Comparison of ENCODE assay signal across 19 cellular contexts in the genomic region with DNA sequence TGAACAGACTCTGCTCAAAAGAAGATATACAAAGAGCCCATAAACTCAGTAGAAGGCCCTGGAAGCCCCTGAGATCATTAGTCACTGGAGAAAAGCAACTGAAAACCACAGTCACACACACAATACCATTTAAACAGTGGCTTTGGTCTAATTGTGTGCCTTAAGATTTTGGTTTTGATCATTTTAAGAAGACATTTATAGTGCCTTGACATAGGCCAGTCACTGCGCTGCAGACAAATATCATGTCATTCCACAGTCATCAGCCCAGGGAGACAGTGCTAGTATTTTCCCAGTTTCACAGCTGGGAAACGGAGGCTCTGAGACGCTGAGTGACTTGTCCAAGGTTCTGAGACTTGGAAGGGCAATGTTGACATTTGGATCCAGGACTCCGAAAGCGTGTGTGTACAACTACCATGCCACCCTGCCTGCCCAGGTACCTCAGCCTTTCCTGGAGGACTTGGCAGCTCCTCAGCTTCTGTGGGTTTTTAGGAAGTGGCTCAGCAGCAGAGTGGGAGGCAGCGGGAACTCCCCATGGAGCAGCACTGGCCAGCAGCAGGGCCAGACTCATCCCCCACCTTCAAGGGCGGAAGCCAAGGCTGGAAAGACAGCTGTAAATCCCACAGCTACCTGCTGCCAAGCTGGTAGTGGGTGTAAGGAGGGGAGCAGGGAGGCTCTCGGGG.
A peak's percentile ranks its signal among the peaks of the same experiment; 100 is the strongest.
DNase-seq lines count a peak whose midpoint lies in the region; ATAC-seq and TF ChIP-seq lines count a peak whose summit lies in the region.
"Had no signal": no experiment of that assay in that cellular context is flagged by ENCODE, and none has a peak within 500 bp of the region (broad histone marks: within the 10 kb centered on the region; RNA-seq: fewer than 3 reads in every experiment).

No MANE protein-coding gene starts in this region.

- DNase-seq in GM23338 (ENCODE audit: low spot score) (no peak), NB4 (ENCODE audit: low read depth) (peak; percentile 22), lung (ENCODE audit: low spot score) (no peak), osteoblast (ENCODE audit: insufficient read length, low spot score, missing footprints) (no peak), EL (no peak), NCI-H82 treated with DMSO at 0.1 percent for 48 hours (lab: John Stamatoyannopoulos, UW; ENCODE audit: unreplicated experiment) (no peak)
- no peak for DNase-seq in activated CD4-positive, CD25-positive, alpha-beta regulatory T cell treated with anti-CD3 and anti-CD28 coated beads, Interleukin-2, amount 50 U/mL, for 72 hours
- DNase-seq: 8988T; Caco-2; CD8-positive, alpha-beta T cell; GF-D8; HFFc6 had no signal

- H3K27me3 ChIP-seq in GM23338 (ENCODE audit: insufficient read depth) (no peaks in the 10 kb centered on the region), lung (ENCODE audit: control insufficient read depth, insufficient read depth) (no peaks in the 10 kb centered on the region), rectal smooth muscle tissue (ENCODE audit: control insufficient read depth, insufficient read depth, low read length) (no peaks in the 10 kb centered on the region), osteoblast (ENCODE audit: insufficient read depth, low read length) (no peaks in the 10 kb centered on the region)
- H3K27me3 ChIP-seq: BLaER1 had no signal

- TF ChIP-seq CTCF in GM23338 (conservative IDR thresholded peaks at IDR 0.05; ENCODE audit: low read depth in 2 of 2), result no peak
- no peak for TF ChIP-seq CTCF in NB4 (IDR thresholded peaks at IDR 0.05; ENCODE audit: low read depth, low read length)
- no peak for TF ChIP-seq CTCF in lung (IDR thresholded peaks at IDR 0.05; ENCODE audit: control extremely low read depth, extremely low read depth)
- no peak for TF ChIP-seq CTCF in osteoblast (IDR thresholded peaks at IDR 0.05; ENCODE audit: extremely low read depth, low read depth, low read length)

- H3K9me3 ChIP-seq in lung (ENCODE audit: control insufficient read depth in 2 of 2, insufficient read depth in 1 of 2, low read length in 1 of 2) (no peaks in the 10 kb centered on the region), osteoblast (ENCODE audit: low read depth, low read length) (no peaks in the 10 kb centered on the region)
- H3K9me3 ChIP-seq: BLaER1, Caco-2, HAP-1 had no signal

- H3K79me2 ChIP-seq in GM23338 (replicated peaks; ENCODE audit: insufficient read depth) (no peaks in the 10 kb centered on the region), osteoblast (ENCODE audit: insufficient read depth, low read length) (no peaks in the 10 kb centered on the region)

- H3F3A ChIP-seq in GM23338 (replicated peaks; ENCODE audit: low read depth), result no peaks in the 10 kb centered on the region

- no peak; the same call in 2 of the 3 replicates for ATAC-seq in GM23338
- ATAC-seq in lung (ENCODE audit: insufficient read depth, low FRiP score), result peak; percentile 19
- ATAC-seq: CD8-positive, alpha-beta T cell; GM12878; K562 had no signal

- H3K4me3 ChIP-seq in GM23338 (no peak overlapping the region), NB4 (ENCODE audit: low read depth, low read length) (no peak overlapping the region), lung (no peak overlapping the region), rectal smooth muscle tissue (ENCODE audit: low read length) (no peak overlapping the region), osteoblast (ENCODE audit: insufficient read depth, low read length) (no peak overlapping the region)
- H3K4me3 ChIP-seq: BLaER1, GM12878, HAP-1, K562 had no signal

- no peaks in the 10 kb centered on the region for H3K4me1 Mint-ChIP-seq in GM23338

- H3K9me3 Mint-ChIP-seq in GM23338, result no peaks in the 10 kb centered on the region

- H4K20me1 ChIP-seq in GM23338 (replicated peaks; ENCODE audit: insufficient read depth) (no peaks in the 10 kb centered on the region), osteoblast (ENCODE audit: insufficient read depth, low read length) (no peaks in the 10 kb centered on the region)
- H4K20me1 ChIP-seq: BLaER1 had no signal

- H3K36me3 ChIP-seq in GM23338 (ENCODE audit: insufficient read depth) (no peaks in the 10 kb centered on the region), lung (ENCODE audit: control insufficient read depth in 2 of 2, insufficient read depth in 2 of 2, low read length in 2 of 2) (no peaks in the 10 kb centered on the region), rectal smooth muscle tissue (ENCODE audit: control insufficient read depth, insufficient read depth, low read length) (no peaks in the 10 kb centered on the region), osteoblast (ENCODE audit: insufficient read depth, low read length) (no peaks in the 10 kb centered on the region)
- H3K36me3 ChIP-seq: BLaER1, HAP-1 had no signal

- H3K36me3 Mint-ChIP-seq in GM23338 (ENCODE audit: low read depth), result no peaks in the 10 kb centered on the region
- H3K36me3 Mint-ChIP-seq: CD14-positive monocyte; CD8-positive, alpha-beta T cell had no signal

- H3K4me3 Mint-ChIP-seq in GM23338, result no peak overlapping the region
- H3K4me3 Mint-ChIP-seq: CD8-positive, alpha-beta T cell; HFFc6 had no signal

- no peak overlapping the region for H3K9ac ChIP-seq in rectal smooth muscle tissue (ENCODE audit: low read length)
- H3K9ac ChIP-seq: BLaER1 had no signal

- H3K4me2 ChIP-seq in GM23338, result no peak overlapping the region
- H3K4me2 ChIP-seq in osteoblast (ENCODE audit: insufficient read depth, low read length), result no peak overlapping the region
- H3K4me2 ChIP-seq: BLaER1 had no signal

- 74 to 83% methylated on average over 8 of the region's 8 CpGs for WGBS in lung, 2 donors

- H3K27ac ChIP-seq in GM23338 (ENCODE audit: low read depth), result no peak overlapping the region
- no peak overlapping the region for H3K27ac ChIP-seq in lung (ENCODE audit: low read depth in 1 of 2, low read length in 1 of 2)
- peak overlapping the region; percentile 43 for H3K27ac ChIP-seq in rectal smooth muscle tissue (ENCODE audit: low read depth, low read length)
- H3K27ac ChIP-seq in osteoblast (ENCODE audit: low read depth, low read length), result no peak overlapping the region
- H3K27ac ChIP-seq: BLaER1, HL-60 had no signal

- no peak overlapping the region for H3K27ac Mint-ChIP-seq in GM23338
- H3K27ac Mint-ChIP-seq: CD8-positive, alpha-beta T cell; HFFc6 had no signal

- H2AFZ ChIP-seq in GM23338 (no peak overlapping the region; the same call in 1 of the 2 replicates), osteoblast (ENCODE audit: low read length) (no peak overlapping the region)

- peaks cover 2% of the 10 kb centered on the region for H3K27me3 Mint-ChIP-seq in GM23338 (ENCODE audit: insufficient read depth, low read depth, poor library complexity)

- H3K4me1 ChIP-seq in GM23338 (ENCODE audit: insufficient read depth), result no peaks in the 10 kb centered on the region
- no peaks in the 10 kb centered on the region for H3K4me1 ChIP-seq in lung (ENCODE audit: control insufficient read depth in 2 of 2, insufficient read depth in 2 of 2, low read length in 2 of 2)
- peaks cover 3% of the 10 kb centered on the region for H3K4me1 ChIP-seq in rectal smooth muscle tissue (ENCODE audit: control insufficient read depth, insufficient read depth, low read length)
- H3K4me1 ChIP-seq in osteoblast (ENCODE audit: insufficient read depth, low read length), result no peaks in the 10 kb centered on the region
- H3K4me1 ChIP-seq: BLaER1, Caco-2, HAP-1 had no signal

- TF ChIP-seq POLR2A in NB4 (IDR thresholded peaks at IDR 0.05; ENCODE audit: extremely low read depth, insufficient read length), result no peak

- no peaks in the 10 kb centered on the region; the same call in 1 of the 2 replicates for H3K9me2 ChIP-seq in GM23338 (ENCODE audit: insufficient read depth)

TF ChIP-seq in GM23338, 12 proteins besides CTCF, POLR2A, EP300 and RAD21:
- TF ChIP-seq, protein P1, sequence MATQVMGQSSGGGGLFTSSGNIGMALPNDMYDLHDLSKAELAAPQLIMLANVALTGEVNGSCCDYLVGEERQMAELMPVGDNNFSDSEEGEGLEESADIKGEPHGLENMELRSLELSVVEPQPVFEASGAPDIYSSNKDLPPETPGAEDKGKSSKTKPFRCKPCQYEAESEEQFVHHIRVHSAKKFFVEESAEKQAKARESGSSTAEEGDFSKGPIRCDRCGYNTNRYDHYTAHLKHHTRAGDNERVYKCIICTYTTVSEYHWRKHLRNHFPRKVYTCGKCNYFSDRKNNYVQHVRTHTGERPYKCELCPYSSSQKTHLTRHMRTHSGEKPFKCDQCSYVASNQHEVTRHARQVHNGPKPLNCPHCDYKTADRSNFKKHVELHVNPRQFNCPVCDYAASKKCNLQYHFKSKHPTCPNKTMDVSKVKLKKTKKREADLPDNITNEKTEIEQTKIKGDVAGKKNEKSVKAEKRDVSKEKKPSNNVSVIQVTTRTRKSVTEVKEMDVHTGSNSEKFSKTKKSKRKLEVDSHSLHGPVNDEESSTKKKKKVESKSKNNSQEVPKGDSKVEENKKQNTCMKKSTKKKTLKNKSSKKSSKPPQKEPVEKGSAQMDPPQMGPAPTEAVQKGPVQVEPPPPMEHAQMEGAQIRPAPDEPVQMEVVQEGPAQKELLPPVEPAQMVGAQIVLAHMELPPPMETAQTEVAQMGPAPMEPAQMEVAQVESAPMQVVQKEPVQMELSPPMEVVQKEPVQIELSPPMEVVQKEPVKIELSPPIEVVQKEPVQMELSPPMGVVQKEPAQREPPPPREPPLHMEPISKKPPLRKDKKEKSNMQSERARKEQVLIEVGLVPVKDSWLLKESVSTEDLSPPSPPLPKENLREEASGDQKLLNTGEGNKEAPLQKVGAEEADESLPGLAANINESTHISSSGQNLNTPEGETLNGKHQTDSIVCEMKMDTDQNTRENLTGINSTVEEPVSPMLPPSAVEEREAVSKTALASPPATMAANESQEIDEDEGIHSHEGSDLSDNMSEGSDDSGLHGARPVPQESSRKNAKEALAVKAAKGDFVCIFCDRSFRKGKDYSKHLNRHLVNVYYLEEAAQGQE (IDR thresholded peaks at IDR 0.05; ENCODE audit: unreplicated experiment), result peak; percentile 13
- no peak for TF ChIP-seq POLR2AphosphoS5 (IDR thresholded peaks at IDR 0.05; ENCODE audit: low read depth)
